29 cellular contexts compared by ENCODE assay signal in the genomic region with DNA sequence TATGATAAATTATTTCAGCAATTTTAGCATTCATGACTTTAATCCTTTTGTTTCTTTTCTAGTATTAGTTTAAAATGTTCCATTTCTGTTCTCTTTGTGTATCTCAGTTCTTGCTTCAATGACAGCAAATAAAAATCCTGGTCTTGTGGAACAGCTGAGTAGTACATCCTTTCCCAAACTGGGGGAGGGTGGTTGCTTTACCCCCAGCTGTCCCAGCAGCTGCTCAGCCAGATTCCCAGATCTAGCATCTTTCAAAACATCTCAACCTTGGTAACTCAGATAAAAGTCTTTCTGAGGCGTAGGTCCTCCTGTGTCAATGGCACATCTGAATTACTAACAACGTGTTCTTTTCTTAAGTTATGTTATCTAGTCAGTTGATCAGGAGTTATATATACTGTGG.
"Had no signal": no experiment of that assay in that cellular context is flagged by ENCODE, and none has a peak within 500 bp of the region (broad histone marks: within the 10 kb centered on the region; RNA-seq: fewer than 3 reads in every experiment).

No MANE protein-coding gene starts in this region.

- H3K27me3 Mint-ChIP-seq: activated CD4-positive, alpha-beta memory T cell treated with anti-CD3 and anti-CD28 coated beads for 36 hours; activated naive CD8-positive, alpha-beta T cell treated with anti-CD3 and anti-CD28 coated beads for 36 hours; activated T-helper 17 cell treated with anti-CD3 and anti-CD28 coated beads, Interleukin-2, amount 50 U/mL, for 72 hours had no signal

- H3K4me3 ChIP-seq: SJSA1 had no signal

- H3K36me3 ChIP-seq: brain microvascular endothelial cell had no signal

- H3K27ac Mint-ChIP-seq: activated CD4-positive, alpha-beta memory T cell treated with anti-CD3 and anti-CD28 coated beads for 36 hours; activated naive CD8-positive, alpha-beta T cell treated with anti-CD3 and anti-CD28 coated beads for 36 hours; activated T-helper 17 cell treated with anti-CD3 and anti-CD28 coated beads, Interleukin-2, amount 50 U/mL, for 72 hours; T-helper 1 cell treated with Interleukin-12 subunit alpha and Interleukin-12 subunit beta and Interleukin-4 antibody, amounts not matched to agents 30 μg/mL and 1 μg/mL, for 36 hours; T-helper 2 cell treated with Interferon-gamma antibody and Interleukin-4, amounts not matched to agents 5 μg/mL and 100 μg/mL, for 36 hours had no signal

- DNase-seq: activated CD4-positive, alpha-beta memory T cell treated with anti-CD3 and anti-CD28 coated beads for 36 hours; activated CD4-positive, alpha-beta T cell treated with anti-CD3 and anti-CD28 coated beads for 4 hours; activated CD4-positive, alpha-beta T cell treated with anti-CD3 and anti-CD28 coated beads, Interleukin-2, amount 50 U/mL, for 1 hour; activated CD8-positive, alpha-beta memory T cell treated with anti-CD3 and anti-CD28 coated beads, Interleukin-2, amount 50 U/mL, for 4 hours; activated effector memory CD4-positive, alpha-beta T cell treated with anti-CD3 and anti-CD28 coated beads, Interleukin-2, amount 50 U/mL, for 16 hours; activated naive CD4-positive, alpha-beta T cell; activated naive CD4-positive, alpha-beta T cell treated with anti-CD3 and anti-CD28 coated beads, Interleukin-2, amount 50 U/mL, for 16 hours; activated naive CD8-positive, alpha-beta T cell treated with anti-CD3 and anti-CD28 coated beads for 36 hours; activated T-cell treated with anti-CD3 and anti-CD28 coated beads for 4 hours; activated T-cell treated with anti-CD3 and anti-CD28 coated beads, Interleukin-2, amount 50 U/mL, for 48 hours; amniotic stem cell; aorta; brain microvascular endothelial cell; central memory CD4-positive, alpha-beta T cell; NCI-H1048; NCI-H1105 treated with DMSO at 0.1 percent for 48 hours; NCI-H1436; NCI-H1694; NCI-H1930; NCI-H2081 treated with DMSO at 0.1 percent for 48 hours; NCI-H345; NCI-H524 treated with DMSO at 0.1 percent for 48 hours; SHP77; SK-N-SH had no signal

- H3K4me3 Mint-ChIP-seq: activated CD4-positive, alpha-beta memory T cell treated with anti-CD3 and anti-CD28 coated beads for 36 hours; activated naive CD8-positive, alpha-beta T cell treated with anti-CD3 and anti-CD28 coated beads for 36 hours; activated T-helper 17 cell treated with anti-CD3 and anti-CD28 coated beads, Interleukin-2, amount 50 U/mL, for 72 hours; T-helper 1 cell treated with Interleukin-12 subunit alpha and Interleukin-12 subunit beta and Interleukin-4 antibody, amounts not matched to agents 30 μg/mL and 1 μg/mL, for 36 hours; T-helper 2 cell treated with Interferon-gamma antibody and Interleukin-4, amounts not matched to agents 5 μg/mL and 100 μg/mL, for 36 hours had no signal

- H3K27ac ChIP-seq: brain microvascular endothelial cell, SJSA1 had no signal

- H3K27me3 ChIP-seq: brain microvascular endothelial cell, SJSA1 had no signal

- H3K9me3 Mint-ChIP-seq: activated CD4-positive, alpha-beta memory T cell treated with anti-CD3 and anti-CD28 coated beads for 36 hours; activated naive CD8-positive, alpha-beta T cell treated with anti-CD3 and anti-CD28 coated beads for 36 hours; activated T-helper 17 cell treated with anti-CD3 and anti-CD28 coated beads, Interleukin-2, amount 50 U/mL, for 72 hours; T-helper 1 cell treated with Interleukin-12 subunit alpha and Interleukin-12 subunit beta and Interleukin-4 antibody, amounts not matched to agents 30 μg/mL and 1 μg/mL, for 36 hours; T-helper 2 cell treated with Interferon-gamma antibody and Interleukin-4, amounts not matched to agents 5 μg/mL and 100 μg/mL, for 36 hours had no signal

- H3K9me3 ChIP-seq: SJSA1, SK-N-SH had no signal

- ATAC-seq: activated T-helper 17 cell treated with anti-CD3 and anti-CD28 coated beads, Interleukin-2, amount 50 U/mL, for 72 hours; Panc1 had no signal
